17 cellular contexts compared by ENCODE assay signal in the genomic region with DNA sequence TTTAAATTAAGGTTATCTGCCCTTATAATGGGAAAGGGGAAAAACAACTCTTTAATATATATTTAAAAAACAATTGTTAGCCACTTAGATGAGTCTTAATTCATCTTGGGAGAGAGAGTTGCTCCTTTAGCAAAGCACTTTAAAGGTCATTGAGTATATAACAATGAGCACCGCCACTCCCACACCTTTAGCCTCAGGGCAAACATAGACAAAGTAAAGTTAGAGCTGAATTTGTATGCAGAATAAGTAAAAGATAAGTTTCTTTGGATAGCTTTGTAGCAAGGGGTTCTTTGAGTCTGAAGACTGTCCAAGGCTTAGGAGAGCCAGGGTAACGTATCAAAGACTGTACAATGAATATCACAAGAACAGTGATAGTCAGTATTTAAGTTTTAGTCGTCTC.
"Had no signal": no experiment of that assay in that cellular context is flagged by ENCODE, and none has a peak within 500 bp of the region (broad histone marks: within the 10 kb centered on the region; RNA-seq: fewer than 3 reads in every experiment).

No MANE protein-coding gene starts in this region.

- H3K27me3 ChIP-seq: foreskin keratinocyte, spleen, transverse colon had no signal

- H3K27ac Mint-ChIP-seq: naive thymus-derived CD4-positive, alpha-beta T cell; nephron progenitor cell; stimulated activated memory B cell treated with anti-CD40 and anti-IgM and Interleukin-4, amounts not matched to agents 10 μg/mL and 1 μg/mL and 100 μg/mL, for 72 hours; stimulated activated naive CD8-positive, alpha-beta T cell treated with anti-CD3 and anti-CD28 coated beads, Interleukin-15, amount 100 ng/mL, for 72 hours had no signal

- H3K4me1 Mint-ChIP-seq: naive thymus-derived CD4-positive, alpha-beta T cell; nephron progenitor cell; stimulated activated memory B cell treated with anti-CD40 and anti-IgM and Interleukin-4, amounts not matched to agents 10 μg/mL and 1 μg/mL and 100 μg/mL, for 72 hours; stimulated activated naive CD8-positive, alpha-beta T cell treated with anti-CD3 and anti-CD28 coated beads, Interleukin-15, amount 100 ng/mL, for 72 hours had no signal

- DNase-seq: cortex of kidney; effector memory CD4-positive, alpha-beta T cell; foreskin keratinocyte; left colon; left ventricle myocardium superior; naive thymus-derived CD4-positive, alpha-beta T cell; nephron progenitor cell; posterior cingulate gyrus; spleen; stimulated activated CD4-positive, alpha-beta T cell treated with anti-CD3 and anti-CD28 coated beads, Interleukin-15, amount 100 ng/mL, for 24 hours; stimulated activated CD4-positive, alpha-beta T cell treated with anti-CD3 and anti-CD28 coated beads, Interleukin-1b, Interleukin-23, amount 100 ng/mL, for 48 hours; stimulated activated CD4-positive, alpha-beta T cell treated with anti-CD3 and anti-CD28 coated beads, Interleukin-4, amount 100 ng/mL, for 24 hours; stimulated activated naive CD8-positive, alpha-beta T cell treated with anti-CD3 and anti-CD28 coated beads, Interleukin-15, amount 100 ng/mL, for 72 hours; transverse colon had no signal

- H3K4me3 Mint-ChIP-seq: naive thymus-derived CD4-positive, alpha-beta T cell; nephron progenitor cell; stimulated activated memory B cell treated with anti-CD40 and anti-IgM and Interleukin-4, amounts not matched to agents 10 μg/mL and 1 μg/mL and 100 μg/mL, for 72 hours; stimulated activated naive CD8-positive, alpha-beta T cell treated with anti-CD3 and anti-CD28 coated beads, Interleukin-15, amount 100 ng/mL, for 72 hours had no signal

- H3K9me3 Mint-ChIP-seq: nephron progenitor cell had no signal

- H3K36me3 ChIP-seq: spleen, thoracic aorta, transverse colon had no signal

- H3K4me3 ChIP-seq: spleen, thoracic aorta, transverse colon had no signal

- H3K9me3 ChIP-seq: thoracic aorta had no signal

- ATAC-seq: foreskin keratinocyte; left colon; left ventricle myocardium superior; naive thymus-derived CD4-positive, alpha-beta T cell; sciatic nerve; stimulated activated memory B cell treated with anti-CD40 and anti-IgM and Interleukin-4, amounts not matched to agents 10 μg/mL and 1 μg/mL and 100 μg/mL, for 72 hours; stimulated activated naive CD8-positive, alpha-beta T cell treated with anti-CD3 and anti-CD28 coated beads, Interleukin-15, amount 100 ng/mL, for 72 hours had no signal

- H3K4me1 ChIP-seq: foreskin keratinocyte, spleen, transverse colon had no signal

- H3K27me3 Mint-ChIP-seq: naive thymus-derived CD4-positive, alpha-beta T cell; stimulated activated memory B cell treated with anti-CD40 and anti-IgM and Interleukin-4, amounts not matched to agents 10 μg/mL and 1 μg/mL and 100 μg/mL, for 72 hours; stimulated activated naive CD8-positive, alpha-beta T cell treated with anti-CD3 and anti-CD28 coated beads, Interleukin-15, amount 100 ng/mL, for 72 hours had no signal

- H3K27ac ChIP-seq: foreskin keratinocyte, spleen, thoracic aorta, transverse colon had no signal

- H3K36me3 Mint-ChIP-seq: naive thymus-derived CD4-positive, alpha-beta T cell; stimulated activated memory B cell treated with anti-CD40 and anti-IgM and Interleukin-4, amounts not matched to agents 10 μg/mL and 1 μg/mL and 100 μg/mL, for 72 hours had no signal
